9 cellular contexts compared by ENCODE assay signal in the genomic region with DNA sequence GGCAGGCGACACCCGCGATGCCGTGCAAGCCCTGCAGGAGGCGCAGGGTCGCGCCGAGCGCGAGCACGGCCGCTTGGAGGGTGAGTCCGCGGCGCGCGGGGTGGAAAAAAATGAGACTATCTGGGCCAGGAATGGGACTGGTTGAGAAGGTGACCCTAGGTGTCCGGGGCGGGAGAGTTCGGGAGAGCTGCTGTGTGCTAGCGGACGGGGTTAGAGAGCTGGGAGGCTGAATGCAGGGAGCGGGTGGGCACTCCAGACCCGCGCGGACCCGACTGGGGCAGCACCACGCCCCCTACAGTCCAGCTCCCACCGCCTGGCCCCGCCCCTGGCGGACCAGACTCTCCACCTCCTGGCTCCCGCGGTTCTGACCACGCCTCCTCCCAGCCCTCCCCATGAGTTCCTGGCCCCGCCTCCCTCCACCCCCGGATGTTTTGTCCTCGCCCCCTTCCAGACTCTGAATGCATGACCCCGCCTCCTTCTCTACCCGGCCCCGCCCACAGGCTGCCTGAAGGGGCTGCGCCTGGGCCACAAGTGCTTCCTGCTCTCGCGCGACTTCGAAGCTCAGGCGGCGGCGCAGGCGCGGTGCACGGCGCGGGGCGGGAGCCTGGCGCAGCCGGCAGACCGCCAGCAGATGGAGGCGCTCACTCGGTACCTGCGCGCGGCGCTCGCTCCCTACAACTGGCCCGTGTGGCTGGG. TPM values are rescaled to one million over a fixed set of nuclear protein-coding genes. Genes with fewer than 3 reads are reported as not detected.
DNase-seq lines count a peak whose midpoint lies in the region; ATAC-seq and TF ChIP-seq lines count a peak whose summit lies in the region.
"Had no signal": no experiment of that assay in that cellular context is flagged by ENCODE, and none has a peak within 500 bp of the region (broad histone marks: within the 10 kb centered on the region; RNA-seq: fewer than 3 reads in every experiment).

No MANE protein-coding gene starts in this region.

- H3K36me3 ChIP-seq in NT2/D1 (ENCODE audit: insufficient read depth, insufficient read length, low read length): peaks cover 10% of the 10 kb centered on the region

- peaks cover 23% of the 10 kb centered on the region for H3K27me3 ChIP-seq in NT2/D1 (ENCODE audit: insufficient read depth, insufficient read length)

- peak overlapping the region; percentile 93 for H3K9ac ChIP-seq in NT2/D1 (ENCODE audit: insufficient read length, low read depth)

- H3K4me3 ChIP-seq in NT2/D1 (ENCODE audit: insufficient read length, low read depth) (peak overlapping the region; percentile 88), epithelial cell of proximal tubule (ENCODE audit: low read depth, low read length) (peak overlapping the region; percentile 81)

- H3K4me1 ChIP-seq in NT2/D1 (ENCODE audit: insufficient read depth, insufficient read length): peaks cover 21% of the 10 kb centered on the region

- ATAC-seq in HG03571 (IDR thresholded peaks at IDR 0.05; ENCODE audit: unreplicated experiment): peak; percentile 57

- H3K9me3 ChIP-seq in NT2/D1 (ENCODE audit: insufficient read depth, low read length): no peaks in the 10 kb centered on the region

- DNase-seq in AML-193 (lab: John Stamatoyannopoulos, UW) (peak; percentile 95 to 96), GM19240 (ENCODE audit: insufficient read length, low spot score) (peak; percentile 98), NT2/D1 (ENCODE audit: low read depth, low spot score) (peak; percentile 95), activated T-cell treated with anti-CD3 and anti-CD28 coated beads for 48 hours (ENCODE audit: low read depth) (peak; percentile 95), epithelial cell of proximal tubule (ENCODE audit: low read depth) (peak; percentile 85), mucosa of gallbladder (ENCODE audit: low spot score) (peak; percentile 99)
- DNase-seq in stimulated activated CD8-positive, alpha-beta memory T cell treated with anti-CD3 and anti-CD28 coated beads, Interleukin-4, amount 100 ng/mL, for 1 hour (ENCODE audit: low read depth in 2 of 2, low spot score in 1 of 2): peak; percentile 88 to 90

- peak; percentile 70 for TF ChIP-seq CTCF in epithelial cell of proximal tubule (conservative IDR thresholded peaks at IDR 0.05; ENCODE audit: low read depth, low read length)

RNA-seq across cellular contexts. Expression of gene CLEC11A, which starts 1.5 kb away (rescaled TPM):
- total RNA-seq in epithelial cell of proximal tubule (2.8 and 12.7 TPM in 2 replicates), mucosa of gallbladder (15.1 TPM)

RNA-seq across cellular contexts. Expression of gene SHANK1, which starts 5.1 kb away (rescaled TPM):
- total RNA-seq in epithelial cell of proximal tubule: 0.29 TPM in 1 of 2 replicates, not detected in the other
- 1.1 TPM for total RNA-seq in mucosa of gallbladder
- total RNA-seq: T-helper 1 cell treated with Interleukin-12 subunit alpha and Interleukin-12 subunit beta and Interleukin-4 antibody, amounts not matched to agents 30 ng/mL and 1 ng/mL, for 36 hours had no signal

RNA-seq across cellular contexts. Expression of gene GPR32, which starts 45.6 kb away (rescaled TPM):
- total RNA-seq in epithelial cell of proximal tubule: not detected in 2 replicates
- total RNA-seq in mucosa of gallbladder: not detected
- total RNA-seq: T-helper 1 cell treated with Interleukin-12 subunit alpha and Interleukin-12 subunit beta and Interleukin-4 antibody, amounts not matched to agents 30 ng/mL and 1 ng/mL, for 36 hours had no signal

Comparison
In these comparisons a context has a peak if more than half of its experiments do, and no peak if none do; other contexts are left out.
1. Peak in every context shown above with its lines: DNase-seq, ATAC-seq and H3K4me3 ChIP-seq.